Comparison of ENCODE assay signal across 26 cellular contexts in genomic region chr5:77431286-77431685, GRCh38.
DNase-seq lines count a peak whose midpoint lies in the region; ATAC-seq and TF ChIP-seq lines count a peak whose summit lies in the region.
"Had no signal": no experiment of that assay in that cellular context is flagged by ENCODE, and none has a peak within 500 bp of the region (broad histone marks: within the 10 kb centered on the region; RNA-seq: fewer than 3 reads in every experiment).

No MANE protein-coding gene starts in this region.

- H3F3A ChIP-seq in GM23338 (replicated peaks; ENCODE audit: low read depth): no peaks in the 10 kb centered on the region

- H3K4me1 ChIP-seq in HEK293 (ENCODE audit: control insufficient read depth, insufficient read depth, low read length) (0 out of 2 replicates have a peak, but pooled peaks cover 4% of the 10 kb centered on the region), GM23338 (ENCODE audit: insufficient read depth) (no peaks in the 10 kb centered on the region)
- H3K4me1 ChIP-seq: BE2C had no signal

- CTCF ChIA-PET in HEK293 (lab: Yijun Ruan, JAX): no interaction called here

- H3K79me2 ChIP-seq in GM23338 (replicated peaks; ENCODE audit: insufficient read depth): no peaks in the 10 kb centered on the region

- DNase-seq in activated T-cell treated with anti-CD3 and anti-CD28 coated beads, Interleukin-2, amount 50 U/mL, for 72 hours: no peak
- no peak for DNase-seq in activated T-cell treated with anti-CD3 and anti-CD28 coated beads, Interleukin-2, amount 50 U/mL, for 24 hours
- DNase-seq in iris pigment epithelial cell (ENCODE audit: low read depth): peak; percentile 44
- no peak for DNase-seq in NCI-H446 treated with DMSO at 0.1 percent for 48 hours (lab: John Stamatoyannopoulos, UW)
- no peak for DNase-seq in GM23338 (ENCODE audit: low spot score)
- DNase-seq: activated CD4-positive, alpha-beta T cell treated with anti-CD3 and anti-CD28 coated beads, Interleukin-2, amount 50 U/mL, for 48 hours; activated CD8-positive, alpha-beta memory T cell treated with anti-CD3 and anti-CD28 coated beads, Interleukin-2, amount 50 U/mL, for 4 hours; activated naive CD8-positive, alpha-beta T cell treated with anti-CD3 and anti-CD28 coated beads, Interleukin-2, amount 10 ng/mL, durations not matched to agents 7 days and 5 days; BE2C; brain microvascular endothelial cell; effector CD4-positive, alpha-beta T cell; GF-D8; Karpas-422; midbrain; naive thymus-derived CD8-positive, alpha-beta T cell; NCI-H1694; NCI-H510A treated with DMSO at 0.1 percent for 48 hours; nucleus accumbens; SHP77 treated with DMSO at 0.1 percent for 48 hours; stomach; T-helper 1 cell; thyroid gland had no signal

- POLR2A ChIA-PET in HEK293 (lab: Yijun Ruan, JAX): no interaction called here

- no peaks in the 10 kb centered on the region for H4K20me1 ChIP-seq in GM23338 (replicated peaks; ENCODE audit: insufficient read depth)

- H3K36me3 Mint-ChIP-seq in activated T-cell treated with anti-CD3 and anti-CD28 coated beads, Interleukin-2, amount 50 U/mL, for 72 hours (ENCODE audit: insufficient read depth in 2 of 2): peaks cover 4 to 5% of the 10 kb centered on the region in 2 donors
- H3K36me3 Mint-ChIP-seq in activated T-cell treated with anti-CD3 and anti-CD28 coated beads, Interleukin-2, amount 50 U/mL, for 24 hours (ENCODE audit: low read depth): peaks cover 58% of the 10 kb centered on the region
- H3K36me3 Mint-ChIP-seq in activated T-helper 17 cell treated with anti-CD3 and anti-CD28 coated beads, Interleukin-2, amount 50 U/mL, for 72 hours (ENCODE audit: low read depth): peaks cover 18% of the 10 kb centered on the region
- peaks cover 4% of the 10 kb centered on the region; the same call in 1 of the 3 replicates for H3K36me3 Mint-ChIP-seq in GM23338 (ENCODE audit: low read depth)

- no peaks in the 10 kb centered on the region for H3K9me2 ChIP-seq in GM23338 (ENCODE audit: insufficient read depth)

- H2AFZ ChIP-seq in GM23338: no peak overlapping the region

- peaks cover 18% of the 10 kb centered on the region for H3K4me1 Mint-ChIP-seq in activated T-cell treated with anti-CD3 and anti-CD28 coated beads, Interleukin-2, amount 50 U/mL, for 72 hours (ENCODE audit: low read depth)
- H3K4me1 Mint-ChIP-seq in activated T-cell treated with anti-CD3 and anti-CD28 coated beads, Interleukin-2, amount 50 U/mL, for 24 hours (ENCODE audit: low read depth): peaks cover 9% of the 10 kb centered on the region
- no peaks in the 10 kb centered on the region for H3K4me1 Mint-ChIP-seq in activated T-helper 17 cell treated with anti-CD3 and anti-CD28 coated beads, Interleukin-2, amount 50 U/mL, for 72 hours
- H3K4me1 Mint-ChIP-seq in GM23338: no peaks in the 10 kb centered on the region
- H3K4me1 Mint-ChIP-seq: naive thymus-derived CD8-positive, alpha-beta T cell had no signal

- TF ChIP-seq CTCF in HEK293 (tag by site-specific recombination; IDR thresholded peaks at IDR 0.05): no peak
- no peak for TF ChIP-seq CTCF in GM23338 (conservative IDR thresholded peaks at IDR 0.05; ENCODE audit: low read depth in 2 of 2)

- H3K27ac ChIP-seq in HEK293 (ENCODE audit: extremely low read depth, low read depth, low read length) (no peak overlapping the region), GM23338 (ENCODE audit: low read depth) (no peak overlapping the region)
- H3K27ac ChIP-seq: 22Rv1, brain microvascular endothelial cell, stomach, thyroid gland had no signal

- H3K4me2 ChIP-seq in GM23338: no peak overlapping the region

- peak; percentile 43 to 83 for ATAC-seq in activated T-cell treated with anti-CD3 and anti-CD28 coated beads, Interleukin-2, amount 50 U/mL, for 72 hours (replicated peaks in 1 of 2)
- peak; percentile 32 for ATAC-seq in activated T-helper 17 cell treated with anti-CD3 and anti-CD28 coated beads, Interleukin-2, amount 50 U/mL, for 72 hours (replicated peaks)
- ATAC-seq in GM23338 (no peak), GM18909 (IDR thresholded peaks at IDR 0.05; ENCODE audit: poor library complexity, unreplicated experiment) (no peak)
- ATAC-seq: naive thymus-derived CD8-positive, alpha-beta T cell had no signal

- H3K9me3 Mint-ChIP-seq in activated T-cell treated with anti-CD3 and anti-CD28 coated beads, Interleukin-2, amount 50 U/mL, for 72 hours: no peaks in the 10 kb centered on the region
- H3K9me3 Mint-ChIP-seq in activated T-cell treated with anti-CD3 and anti-CD28 coated beads, Interleukin-2, amount 50 U/mL, for 24 hours: no peaks in the 10 kb centered on the region
- H3K9me3 Mint-ChIP-seq in activated T-helper 17 cell treated with anti-CD3 and anti-CD28 coated beads, Interleukin-2, amount 50 U/mL, for 72 hours: no peaks in the 10 kb centered on the region
- H3K9me3 Mint-ChIP-seq in GM23338: no peaks in the 10 kb centered on the region
- H3K9me3 Mint-ChIP-seq: activated naive CD8-positive, alpha-beta T cell treated with anti-CD3 and anti-CD28 coated beads, Interleukin-2, amount 10 ng/mL, durations not matched to agents 7 days and 5 days; naive thymus-derived CD8-positive, alpha-beta T cell had no signal

- no peaks in the 10 kb centered on the region for H3K27me3 ChIP-seq in GM23338 (ENCODE audit: insufficient read depth)
- H3K27me3 ChIP-seq: BE2C, brain microvascular endothelial cell, stomach, thyroid gland had no signal

- peaks cover 25 to 71% of the 10 kb centered on the region in 2 experiments for H3K36me3 ChIP-seq in HEK293 (ENCODE audit: control insufficient read depth in 2 of 2, insufficient read depth in 1 of 2, low read length in 2 of 2)
- H3K36me3 ChIP-seq in GM23338 (ENCODE audit: insufficient read depth): 0 out of 2 replicates have a peak, but pooled peaks cover 7% of the 10 kb centered on the region
- H3K36me3 ChIP-seq: BE2C had no signal

- H3K27ac Mint-ChIP-seq in activated T-cell treated with anti-CD3 and anti-CD28 coated beads, Interleukin-2, amount 50 U/mL, for 72 hours: peak overlapping the region; percentile 18
- no peak overlapping the region for H3K27ac Mint-ChIP-seq in activated T-cell treated with anti-CD3 and anti-CD28 coated beads, Interleukin-2, amount 50 U/mL, for 24 hours
- no peak overlapping the region for H3K27ac Mint-ChIP-seq in activated T-helper 17 cell treated with anti-CD3 and anti-CD28 coated beads, Interleukin-2, amount 50 U/mL, for 72 hours
- no peak overlapping the region for H3K27ac Mint-ChIP-seq in GM23338
- H3K27ac Mint-ChIP-seq: activated naive CD8-positive, alpha-beta T cell treated with anti-CD3 and anti-CD28 coated beads, Interleukin-2, amount 10 ng/mL, durations not matched to agents 7 days and 5 days; naive thymus-derived CD8-positive, alpha-beta T cell had no signal

- no peaks in the 10 kb centered on the region for H3K27me3 Mint-ChIP-seq in activated T-cell treated with anti-CD3 and anti-CD28 coated beads, Interleukin-2, amount 50 U/mL, for 72 hours (ENCODE audit: low read depth)
- no peaks in the 10 kb centered on the region for H3K27me3 Mint-ChIP-seq in activated T-cell treated with anti-CD3 and anti-CD28 coated beads, Interleukin-2, amount 50 U/mL, for 24 hours
- H3K27me3 Mint-ChIP-seq in activated T-helper 17 cell treated with anti-CD3 and anti-CD28 coated beads, Interleukin-2, amount 50 U/mL, for 72 hours: no peaks in the 10 kb centered on the region
- peaks cover 2% of the 10 kb centered on the region for H3K27me3 Mint-ChIP-seq in GM23338 (ENCODE audit: insufficient read depth, low read depth, poor library complexity)
- H3K27me3 Mint-ChIP-seq: activated naive CD8-positive, alpha-beta T cell treated with anti-CD3 and anti-CD28 coated beads, Interleukin-2, amount 10 ng/mL, durations not matched to agents 7 days and 5 days; naive thymus-derived CD8-positive, alpha-beta T cell had no signal

- H3K4me3 ChIP-seq in HEK293 (ENCODE audit: low read depth, low read length) (no peak overlapping the region), GM23338 (no peak overlapping the region)
- H3K4me3 ChIP-seq: stomach, thyroid gland had no signal

- H3K9me3 ChIP-seq in HEK293 (ENCODE audit: control insufficient read depth, insufficient read depth, low read depth, low read length): no peaks in the 10 kb centered on the region
- H3K9me3 ChIP-seq: BE2C, stomach, thyroid gland had no signal

- no peak overlapping the region for H3K4me3 Mint-ChIP-seq in activated T-cell treated with anti-CD3 and anti-CD28 coated beads, Interleukin-2, amount 50 U/mL, for 72 hours
- no peak overlapping the region for H3K4me3 Mint-ChIP-seq in activated T-cell treated with anti-CD3 and anti-CD28 coated beads, Interleukin-2, amount 50 U/mL, for 24 hours
- no peak overlapping the region for H3K4me3 Mint-ChIP-seq in activated T-helper 17 cell treated with anti-CD3 and anti-CD28 coated beads, Interleukin-2, amount 50 U/mL, for 72 hours
- H3K4me3 Mint-ChIP-seq in GM23338: no peak overlapping the region
- H3K4me3 Mint-ChIP-seq: activated naive CD8-positive, alpha-beta T cell treated with anti-CD3 and anti-CD28 coated beads, Interleukin-2, amount 10 ng/mL, durations not matched to agents 7 days and 5 days; naive thymus-derived CD8-positive, alpha-beta T cell had no signal

TF ChIP-seq in HEK293, 187 proteins besides CTCF, POLR2A, EP300 and RAD21 (continues in another document):
- TF ChIP-seq ZNF292 (tag by site-specific recombination; IDR thresholded peaks at IDR 0.05; ENCODE audit: borderline replicate concordance, low read depth): no peak

TF ChIP-seq in GM23338, 12 proteins besides CTCF, POLR2A, EP300 and RAD21 (continues in another document):
- TF ChIP-seq REST (IDR thresholded peaks at IDR 0.05; ENCODE audit: unreplicated experiment) (no peak), JUNB (IDR thresholded peaks at IDR 0.05; ENCODE audit: unreplicated experiment) (no peak)

Comparison
In these comparisons a context has a peak if more than half of its experiments do, and no peak if none do; other contexts are left out.
1. ATAC-seq: peak in activated T-cell treated with anti-CD3 and anti-CD28 coated beads, Interleukin-2, amount 50 U/mL, for 72 hours (2 of 2) and activated T-helper 17 cell treated with anti-CD3 and anti-CD28 coated beads, Interleukin-2, amount 50 U/mL, for 72 hours (single experiment); none in GM23338 (single experiment) and GM18909 (single experiment).